In the genomic region with DNA sequence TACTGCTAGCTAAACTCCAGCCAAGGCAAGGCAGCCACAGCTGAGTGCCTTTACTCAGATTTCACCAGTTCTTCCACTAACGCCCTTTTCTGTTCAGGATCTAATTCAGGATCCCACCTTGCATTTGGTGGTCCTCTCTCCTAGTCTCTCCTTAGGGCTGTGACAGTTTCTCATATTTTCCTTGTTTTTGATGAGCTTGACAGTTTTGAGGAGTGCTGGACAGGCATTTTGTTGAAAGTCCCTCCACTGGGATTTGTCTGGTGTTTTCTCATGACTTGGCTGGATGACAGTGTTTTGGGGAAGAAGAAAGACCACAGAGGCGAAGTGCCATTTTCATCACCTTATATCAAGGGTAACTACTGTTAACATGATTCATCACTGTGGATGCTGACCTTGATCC, we compare ENCODE assay signal across 18 cellular contexts.
DNase-seq lines count a peak whose midpoint lies in the region; ATAC-seq, FAIRE-seq and TF ChIP-seq lines count a peak whose summit lies in the region.
"Had no signal": no experiment of that assay in that cellular context is flagged by ENCODE, and none has a peak within 500 bp of the region (broad histone marks: within the 10 kb centered on the region; RNA-seq: fewer than 3 reads in every experiment).

No MANE protein-coding gene starts in this region.

- H3K4me3 ChIP-seq in right atrium auricular region (no peak overlapping the region), H1 (ENCODE audit: extremely low read depth in 1 of 4, insufficient read depth in 2 of 4, low read depth in 3 of 4, low read length in 4 of 4) (no peak overlapping the region), neuronal stem cell (ENCODE audit: low read length in 2 of 2) (no peak overlapping the region), testis (no peak overlapping the region)
- H3K4me3 ChIP-seq: BLaER1 treated with 17β-estradiol and CSF1 and Interleukin-3, amounts not matched to agents 10 nM and 100 nM; GM12878 had no signal

- no peak overlapping the region for H3K9ac ChIP-seq in H1 (replicated peaks in 1 of 4; ENCODE audit: extremely low read depth in 1 of 4, low read depth in 3 of 4, low read length in 3 of 4)
- no peak overlapping the region for H3K9ac ChIP-seq in neuronal stem cell (ENCODE audit: low read depth, low read length, poor library complexity)
- H3K9ac ChIP-seq: BLaER1 treated with 17β-estradiol and CSF1 and Interleukin-3, amounts not matched to agents 10 nM and 100 nM; GM23248 had no signal

- intact Hi-C loops in Right ventricle myocardium inferior (cut with DNase I) (no loop called here), testis (cut with DNase I; ENCODE audit: low total_unique reads) (no loop called here)

- H2AFZ ChIP-seq in H1 (ENCODE audit: low read length) (no peak overlapping the region), neuronal stem cell (ENCODE audit: low read length) (no peak overlapping the region)

- no peak for TF ChIP-seq EP300 in H1 (IDR thresholded peaks at IDR 0.05; ENCODE audit: borderline replicate concordance in 1 of 2, low read depth in 2 of 2, low read length in 2 of 2)

- FAIRE-seq in H1 (lab: Jason Lieb, UNC) (peak; percentile 24), RCC 7860 (lab: Jason Lieb, UNC) (no peak)
- FAIRE-seq: GM12878, H54, HTR-8/SVneo had no signal

- H3K4me2 ChIP-seq in H1 (ENCODE audit: insufficient read depth in 1 of 2, low read depth in 2 of 2, low read length in 2 of 2) (no peak overlapping the region), neuronal stem cell (ENCODE audit: insufficient read depth, low read length, poor library complexity, severe bottlenecking) (no peak overlapping the region)
- H3K4me2 ChIP-seq: BLaER1 treated with 17β-estradiol and CSF1 and Interleukin-3, amounts not matched to agents 10 nM and 100 nM had no signal

- no peaks in the 10 kb centered on the region for H4K20me1 ChIP-seq in H1 (replicated peaks in 1 of 2; ENCODE audit: control insufficient read depth in 1 of 2, insufficient read depth in 2 of 2, low read length in 2 of 2)
- H4K20me1 ChIP-seq: BLaER1 treated with 17β-estradiol and CSF1 and Interleukin-3, amounts not matched to agents 10 nM and 100 nM had no signal

- H3K36me3 ChIP-seq in right atrium auricular region (no peaks in the 10 kb centered on the region), H1 (ENCODE audit: control insufficient read depth in 2 of 4, insufficient read depth in 4 of 4, low read length in 3 of 4) (no peaks in the 10 kb centered on the region), neuronal stem cell (replicated peaks in 1 of 2; ENCODE audit: control insufficient read depth in 2 of 2, insufficient read depth in 2 of 2, low read length in 2 of 2) (no peaks in the 10 kb centered on the region), testis (ENCODE audit: low read depth, missing control alignments) (no peaks in the 10 kb centered on the region)
- H3K36me3 ChIP-seq: BLaER1 treated with 17β-estradiol and CSF1 and Interleukin-3, amounts not matched to agents 10 nM and 100 nM had no signal

- no peak overlapping the region for H3K56ac ChIP-seq in H1 (replicated peaks; ENCODE audit: insufficient read length, low read depth, low read length)

- H2BK15ac ChIP-seq in H1 (ENCODE audit: low read length) (no peak overlapping the region), neuronal stem cell (ENCODE audit: low read length) (no peak overlapping the region)

- H2BK20ac ChIP-seq in H1 (ENCODE audit: low read length), result no peak overlapping the region

- peaks cover 0 to 12% of the 10 kb centered on the region in 2 donors for H3K4me1 ChIP-seq in right atrium auricular region
- H3K4me1 ChIP-seq in H1 (replicated peaks in 1 of 4; ENCODE audit: control insufficient read depth in 3 of 4, insufficient read depth in 4 of 4, low read length in 3 of 4), result peaks cover 0 to 5% (median 0%) of the 10 kb centered on the region in 4 experiments; a peak in 1 of 7 replicates
- H3K4me1 ChIP-seq in neuronal stem cell (ENCODE audit: control insufficient read depth in 2 of 2, insufficient read depth in 1 of 2, low read depth in 1 of 2, low read length in 2 of 2), result peaks cover 0 to 2% of the 10 kb centered on the region in 2 donors
- no peaks in the 10 kb centered on the region for H3K4me1 ChIP-seq in testis
- H3K4me1 ChIP-seq: BLaER1 treated with 17β-estradiol and CSF1 and Interleukin-3, amounts not matched to agents 10 nM and 100 nM had no signal

- TF ChIP-seq POLR2A in H1 (IDR thresholded peaks at IDR 0.05; ENCODE audit: control extremely low read depth in 1 of 2, low read depth in 2 of 2, low read length in 2 of 2) (no peak), testis (IDR thresholded peaks at IDR 0.05) (no peak)

- H3K79me1 ChIP-seq in H1 (ENCODE audit: low read depth, low read length) (no peaks in the 10 kb centered on the region), neuronal stem cell (ENCODE audit: low read depth, low read length) (no peaks in the 10 kb centered on the region)

- TF ChIP-seq CTCF in right atrium auricular region (IDR thresholded peaks at IDR 0.05) (no peak), H1 (IDR thresholded peaks at IDR 0.05; ENCODE audit: control extremely low read depth in 1 of 3, insufficient read depth in 1 of 3, low read depth in 1 of 3, low read length in 3 of 3) (no peak), testis (IDR thresholded peaks at IDR 0.05) (no peak)

- H4K5ac ChIP-seq in H1 (ENCODE audit: insufficient read length, low read depth, low read length), result no peak overlapping the region

- H2BK120ac ChIP-seq in H1 (replicated peaks; ENCODE audit: low read depth, low read length) (no peak overlapping the region), neuronal stem cell (ENCODE audit: low read depth, low read length) (no peak overlapping the region)

- no peaks in the 10 kb centered on the region for H3K23me2 ChIP-seq in H1 (ENCODE audit: low read depth, low read length)

- CTCF ChIA-PET in H1 (lab: Charles Lee; ENCODE audit: partially characterized antibody), result interaction anchor here (0.6 to 1.5 kb wide), 14 partner anchors 9 to 582 kb away, joined by 3 to 7 read pairs (median 4); no protein-coding TSS in a partner anchor

- no peaks in the 10 kb centered on the region for H3K9me3 ChIP-seq in right atrium auricular region
- H3K9me3 ChIP-seq in H1 (ENCODE audit: insufficient read depth in 2 of 2, low read depth in 1 of 2, low read length in 1 of 2), result no peaks in the 10 kb centered on the region
- H3K9me3 ChIP-seq in neuronal stem cell (replicated peaks in 1 of 2; ENCODE audit: control insufficient read depth in 2 of 2, insufficient read depth in 1 of 2, low read depth in 1 of 2, low read length in 2 of 2), result no peaks in the 10 kb centered on the region
- no peaks in the 10 kb centered on the region for H3K9me3 ChIP-seq in testis

- H2BK5ac ChIP-seq in H1 (ENCODE audit: low read depth, low read length) (no peak overlapping the region), neuronal stem cell (ENCODE audit: low read length) (no peak overlapping the region)

- ATAC-seq in Right ventricle myocardium inferior, result no peak
- no peak for ATAC-seq in GM21360 (IDR thresholded peaks at IDR 0.05; ENCODE audit: unreplicated experiment)
- ATAC-seq: CD8-positive, alpha-beta T cell; GM12878 had no signal

- H3K27ac ChIP-seq in right atrium auricular region (peak overlapping the region; percentile 32 to 60), H1 (ENCODE audit: low read depth, low read length) (no peak overlapping the region), neuronal stem cell (replicated peaks; ENCODE audit: low read length) (no peak overlapping the region), testis (no peak overlapping the region)
- H3K27ac ChIP-seq: BLaER1 treated with 17β-estradiol and CSF1 and Interleukin-3, amounts not matched to agents 10 nM and 100 nM; GM23248 had no signal

- POLR2A ChIA-PET in H1 (lab: Charles Lee; ENCODE audit: partially characterized antibody), result no interaction called here

- H3K79me2 ChIP-seq in H1 (ENCODE audit: control insufficient read depth in 1 of 2, insufficient read depth in 2 of 2, low read length in 2 of 2), result no peaks in the 10 kb centered on the region

- H4K91ac ChIP-seq in H1 (replicated peaks; ENCODE audit: insufficient read length, low read length), result no peak overlapping the region
- no peak overlapping the region for H4K91ac ChIP-seq in neuronal stem cell (ENCODE audit: low read depth, low read length, poor library complexity)

- H3K4ac ChIP-seq in H1 (replicated peaks; ENCODE audit: insufficient read length, low read depth, low read length) (no peak overlapping the region), neuronal stem cell (ENCODE audit: low read length) (no peak overlapping the region)

- DNase-seq in right atrium auricular region (ENCODE audit: low spot score) (no peak), Right ventricle myocardium inferior (ENCODE audit: missing footprints) (no peak), H1 (ENCODE audit: low read depth in 1 of 2, low spot score in 2 of 2) (no peak), neuronal stem cell (ENCODE audit: low spot score) (no peak), testis (no peak), RCC 7860 (ENCODE audit: low spot score) (no peak)
- DNase-seq: 8988T; Calu3; CD8-positive, alpha-beta T cell; DND-41; EL; GM23248; HCEC 1CT had no signal

- TF ChIP-seq RAD21 in H1 (IDR thresholded peaks at IDR 0.05 in 1 of 2, conservative IDR thresholded peaks at IDR 0.05 in 1 of 2; ENCODE audit: low read depth in 2 of 2, low read length in 2 of 2), result no peak

- no peak overlapping the region for H3K18ac ChIP-seq in H1 (ENCODE audit: extremely low read depth, low read length)
- H3K18ac ChIP-seq in neuronal stem cell (ENCODE audit: low read length), result no peak overlapping the region

- H3K14ac ChIP-seq in H1 (ENCODE audit: insufficient read length) (no peak overlapping the region), neuronal stem cell (ENCODE audit: low read length) (peak overlapping the region; percentile 41)

- H4K8ac ChIP-seq in H1 (ENCODE audit: extremely low read depth, insufficient read depth, low read length) (no peak overlapping the region), neuronal stem cell (ENCODE audit: low read depth, low read length) (no peak overlapping the region)

- H2BK12ac ChIP-seq in H1 (ENCODE audit: low read depth, low read length) (no peak overlapping the region), neuronal stem cell (ENCODE audit: low read length) (no peak overlapping the region)

- no peak overlapping the region; the same call in 1 of the 2 replicates for H2AK5ac ChIP-seq in H1 (ENCODE audit: low read depth, low read length)
- no peak overlapping the region for H2AK5ac ChIP-seq in neuronal stem cell (ENCODE audit: low read depth, low read length)

- H3K23ac ChIP-seq in H1 (ENCODE audit: insufficient read length) (no peak overlapping the region), neuronal stem cell (ENCODE audit: low read depth, low read length, poor library complexity) (no peak overlapping the region)

- WGBS in H1 (ENCODE audit: extremely low coverage in 1 of 2, insufficient coverage in 1 of 2, insufficient read length in 1 of 2, insufficient replicate concordance in 2 of 2, low coverage in 1 of 2, low lambda C conversion rate in 2 of 2, missing lambda C conversion rate in 1 of 2), 2 experiments, result 61% methylated on average over 2 of the region's 2 CpGs; no CpG with 5 or more reads in 1 of the 2 experiments
- WGBS in neuronal stem cell (ENCODE audit: extremely low coverage in 2 of 2, insufficient read length in 2 of 2, insufficient replicate concordance in 1 of 2), 2 donors, result no CpG with 5 or more reads among the region's 2 CpGs
- 90 to 91% methylated on average over 2 of the region's 2 CpGs for WGBS in testis, 2 donors

- H3K27me3 ChIP-seq in right atrium auricular region (no peaks in the 10 kb centered on the region), H1 (replicated peaks in 1 of 4; ENCODE audit: control insufficient read depth in 3 of 4, extremely low read depth in 1 of 4, insufficient read depth in 3 of 4, low read length in 3 of 4) (no peaks in the 10 kb centered on the region), neuronal stem cell (ENCODE audit: control insufficient read depth in 3 of 3, insufficient read depth in 3 of 3, low read depth in 1 of 3, low read length in 3 of 3) (no peaks in the 10 kb centered on the region), testis (no peaks in the 10 kb centered on the region)
- H3K27me3 ChIP-seq: BLaER1 treated with 17β-estradiol and CSF1 and Interleukin-3, amounts not matched to agents 10 nM and 100 nM had no signal

Comparison
In these comparisons a context has a peak if more than half of its experiments do, and no peak if none do; other contexts are left out.
1. H3K27ac ChIP-seq: peak in right atrium auricular region (2 of 2); none in H1 (single experiment), neuronal stem cell (single experiment) and testis (0 of 2).